ENCODE assay signal across 9 cellular contexts in genomic region chr3:185558395-185558794, GRCh38. TPM values are rescaled to one million over a fixed set of nuclear protein-coding genes. Genes with fewer than 3 reads are reported as not detected.
DNase-seq lines count a peak whose midpoint lies in the region; ATAC-seq and TF ChIP-seq lines count a peak whose summit lies in the region.
"Had no signal": no experiment of that assay in that cellular context is flagged by ENCODE, and none has a peak within 500 bp of the region (broad histone marks: within the 10 kb centered on the region; RNA-seq: fewer than 3 reads in every experiment).

No MANE protein-coding gene starts in this region.

- BruUV-seq in HCT116 (replicated peaks; lab: Mats Ljungman, UMichigan) = no TSS peak

- H3K79me2 ChIP-seq in HCT116 (ENCODE audit: insufficient read depth, low read length) = no peaks in the 10 kb centered on the region

- H3K27me3 ChIP-seq in HCT116 (ENCODE audit: insufficient read depth, low read length) = no peaks in the 10 kb centered on the region
- H3K27me3 ChIP-seq in RWPE2 (ENCODE audit: insufficient read depth, poor library complexity, severe bottlenecking) = no peaks in the 10 kb centered on the region
- H3K27me3 ChIP-seq in stomach = peaks cover 0 to 20% (median 0%) of the 10 kb centered on the region in 3 donors
- H3K27me3 ChIP-seq: neutrophil had no signal

- RAD21 ChIA-PET in HCT116 (lab: Charles Lee; ENCODE audit: low non-redundant PET in 1 of 2, low total read pairs in 2 of 2, uncharacterized antibody in 2 of 2, unreplicated experiment in 2 of 2) = interaction anchor here (0.5 to 1.4 kb wide), 3 partner anchors 16 to 97 kb away, joined by 3 to 7 read pairs (median 4); no protein-coding TSS in a partner anchor

- peak; percentile 74 for ATAC-seq in HCT116
- peak; percentile 84 for ATAC-seq in RWPE2 (ENCODE audit: low read depth)
- ATAC-seq in GM18861 (IDR thresholded peaks at IDR 0.05; ENCODE audit: unreplicated experiment) = no peak
- no peak for ATAC-seq in GM21737 (IDR thresholded peaks at IDR 0.05; ENCODE audit: unreplicated experiment)

- H3K4me2 ChIP-seq in HCT116 (ENCODE audit: low read length) = peak overlapping the region; percentile 64

- no peak for TF ChIP-seq RAD21 in HCT116 (IDR thresholded peaks at IDR 0.05; ENCODE audit: low read depth)

- H3K4me3 ChIP-seq in HCT116 (replicated peaks in 1 of 2; ENCODE audit: low read depth in 1 of 2, low read length in 2 of 2) (peak overlapping the region in 1 of 2 experiments; percentile 45; a peak in 3 of 4 replicates), RWPE2 (ENCODE audit: severe bottlenecking) (no peak overlapping the region), stomach (no peak overlapping the region)

- no peaks in the 10 kb centered on the region for H3K36me3 ChIP-seq in HCT116 (ENCODE audit: control insufficient read depth in 1 of 2, insufficient read depth in 2 of 2, low read length in 2 of 2)
- no peaks in the 10 kb centered on the region for H3K36me3 ChIP-seq in RWPE2 (ENCODE audit: low read depth)
- H3K36me3 ChIP-seq in stomach = no peaks in the 10 kb centered on the region
- H3K36me3 ChIP-seq: neutrophil had no signal

- CTCF ChIA-PET in HCT116 (lab: Charles Lee) = interaction anchor here (0.7 to 4.0 kb wide), 9 partner anchors 17 to 101 kb away, joined by 3 to 38 read pairs (median 5); partner anchors contain the start of gene SENP2

- DNase-seq in HCT116 (ENCODE audit: low read depth, low spot score) = peak; percentile 84
- DNase-seq in RWPE2 (ENCODE audit: low spot score) = no peak
- DNase-seq in iPS-NIHi11 (ENCODE audit: low spot score) = peak; percentile 55
- DNase-seq in stomach = peak; percentile 87
- DNase-seq in activated CD4-positive, alpha-beta T cell treated with anti-CD3 and anti-CD28 coated beads for 4 hours = no peak
- DNase-seq in NCI-H2081 treated with DMSO at 0.1 percent for 48 hours (lab: John Stamatoyannopoulos, UW) = no peak

- H3K9me2 ChIP-seq in HCT116 (ENCODE audit: insufficient read depth) = no peaks in the 10 kb centered on the region

- H4K20me1 ChIP-seq in HCT116 (ENCODE audit: insufficient read depth) = no peaks in the 10 kb centered on the region

- H3K9me3 ChIP-seq in HCT116 (ENCODE audit: control insufficient read depth in 1 of 2, insufficient read depth in 1 of 2, low read depth in 1 of 2, low read length in 2 of 2) = no peaks in the 10 kb centered on the region
- no peaks in the 10 kb centered on the region for H3K9me3 ChIP-seq in RWPE2 (ENCODE audit: severe bottlenecking)
- no peaks in the 10 kb centered on the region for H3K9me3 ChIP-seq in stomach
- H3K9me3 ChIP-seq: neutrophil had no signal

- H3K9ac ChIP-seq in HCT116 (ENCODE audit: low read length) = peak overlapping the region; percentile 29

- peak overlapping the region; percentile 56 for H3K27ac ChIP-seq in HCT116 (ENCODE audit: low read depth, low read length)
- H3K27ac ChIP-seq in RWPE2 (ENCODE audit: poor library complexity, severe bottlenecking) = peak overlapping the region; percentile 91
- peak overlapping the region; percentile 37 to 93 (median 88) for H3K27ac ChIP-seq in stomach
- H3K27ac ChIP-seq: neutrophil had no signal

- peaks cover 24 to 45% of the 10 kb centered on the region in 2 experiments; a peak in 3 of 4 replicates for H3K4me1 ChIP-seq in HCT116 (ENCODE audit: control insufficient read depth in 1 of 2, insufficient read depth in 2 of 2, low read length in 2 of 2)
- H3K4me1 ChIP-seq in RWPE2 (ENCODE audit: insufficient read depth, poor library complexity, severe bottlenecking) = peaks cover 15% of the 10 kb centered on the region
- H3K4me1 ChIP-seq in stomach = peaks cover 5 to 21% (median 11%) of the 10 kb centered on the region in 4 donors

- intact Hi-C loops in HCT116 (cut with micrococcal nuclease) (loop anchor here (1.0 to 5.0 kb wide), 3 partner anchors 60 to 206 kb away; no protein-coding TSS in a partner anchor), stomach (cut with DNase I; ENCODE audit: low total_unique reads) (no loop called here)

- POLR2A ChIA-PET in HCT116 (lab: Charles Lee) = interaction anchor here (0.8 to 3.1 kb wide), 4 partner anchors 11 to 97 kb away, joined by 3 to 17 read pairs (median 8); no protein-coding TSS in a partner anchor

- H2AFZ ChIP-seq in HCT116 (ENCODE audit: low read depth, low read length, poor library complexity, severe bottlenecking) = peak overlapping the region; percentile 51

- WGBS in stomach, 5 donors = 31 to 55% (median 46%) methylated on average over 3 of the region's 3 CpGs

- no peak for TF ChIP-seq CTCF in HCT116 (IDR thresholded peaks at IDR 0.05 in 2 of 3, conservative IDR thresholded peaks at IDR 0.05 in 1 of 3; ENCODE audit: borderline replicate concordance in 1 of 3, insufficient read depth in 1 of 3, low read depth in 2 of 3, low read length in 2 of 3)
- no peak for TF ChIP-seq CTCF in RWPE2 (IDR thresholded peaks at IDR 0.05; ENCODE audit: poor library complexity, severe bottlenecking)
- TF ChIP-seq CTCF in stomach (IDR thresholded peaks at IDR 0.05) = no peak

- TF ChIP-seq POLR2A in HCT116 (IDR thresholded peaks at IDR 0.05; ENCODE audit: borderline replicate concordance, extremely low read depth, insufficient read depth, insufficient read length) (peak; percentile 32), stomach (IDR thresholded peaks at IDR 0.05) (no peak)

- no peak for TF ChIP-seq EP300 in stomach (IDR thresholded peaks at IDR 0.05)

TF ChIP-seq in HCT116, 20 proteins besides CTCF, POLR2A, EP300 and RAD21 (continues in another document):
- TF ChIP-seq EZH2 (IDR thresholded peaks at IDR 0.05) (no peak), SRF (IDR thresholded peaks at IDR 0.05; ENCODE audit: low read depth) (no peak), CEBPB (IDR thresholded peaks at IDR 0.05; ENCODE audit: low read depth) (peak; percentile 56; the same call in 1 of the 2 replicates), YY1 (IDR thresholded peaks at IDR 0.05; ENCODE audit: extremely low read depth, insufficient replicate concordance, low read depth, low read length) (no peak), FOSL1 (IDR thresholded peaks at IDR 0.05; ENCODE audit: low read depth) (peak; percentile 76), ZFX (IDR thresholded peaks at IDR 0.05) (no peak), SP1 (IDR thresholded peaks at IDR 0.05; ENCODE audit: low read depth) (peak; percentile 90), MAX (IDR thresholded peaks at IDR 0.05) (no peak), POLR2AphosphoS5 (IDR thresholded peaks at IDR 0.05; ENCODE audit: low read depth, low read length) (peak; percentile 72), EGR1 (IDR thresholded peaks at IDR 0.05; ENCODE audit: low read depth) (no peak), JUND (IDR thresholded peaks at IDR 0.05) (peak; percentile 78), EZH2phosphoT487 (IDR thresholded peaks at IDR 0.05; ENCODE audit: borderline replicate concordance) (no peak), TCF7L2 (IDR thresholded peaks at IDR 0.05; ENCODE audit: borderline replicate concordance, extremely low read depth, insufficient read depth, insufficient read length) (peak; percentile 9), ZBTB33 (IDR thresholded peaks at IDR 0.05; ENCODE audit: extremely low read depth, insufficient replicate concordance, low read length) (no peak)

RNA-seq across cellular contexts. Expression of gene LIPH, which starts 6.0 kb away (rescaled TPM):
- total RNA-seq in HCT116 (2021; ENCODE audit: unreplicated experiment) (13.7 TPM), stomach (100 to 1,000 TPM in 1 of 5 donors, 10 to 100 TPM in 3, 1 to 10 TPM in 1; 4.3 to 257 (median 60.0) TPM)
- 8.6 and 8.9 TPM in 2 replicates for polyA plus RNA-seq in HCT116 (2012)
- 10 to 100 TPM in 2 of 3 donors, 1 to 10 TPM in 1; 8.5 to 18.2 (median 15.1) TPM for polyA plus RNA-seq in stomach

RNA-seq across cellular contexts. Expression of gene SENP2, which starts 27.7 kb away (rescaled TPM):
- total RNA-seq in HCT116 (2021; ENCODE audit: unreplicated experiment) (36.1 TPM), stomach (100 to 1,000 TPM in 1 of 5 donors, 10 to 100 TPM in 3, 1 to 10 TPM in 1; 2.3 to 146 (median 17.1) TPM)
- polyA plus RNA-seq in HCT116 (2012) = 13.7 and 15.6 TPM in 2 replicates
- 10 to 100 TPM in 1 of 3 donors, 1 to 10 TPM in 2; 5.2 to 16.0 (median 8.7) TPM for polyA plus RNA-seq in stomach

RNA-seq across cellular contexts. Expression of gene TMEM41A, which starts 59.6 kb away (rescaled TPM):
- 25.4 TPM for total RNA-seq in HCT116 (2021; ENCODE audit: unreplicated experiment)
- polyA plus RNA-seq in HCT116 (2012) = 13.6 and 15.3 TPM in 2 replicates
- 10 to 100 TPM in 4 of 5 donors, 1 to 10 TPM in 1; 5.8 to 54.3 (median 23.2) TPM for total RNA-seq in stomach
- 1 to 10 TPM; 5.7 to 8.9 (median 6.7) TPM for polyA plus RNA-seq in stomach

Comparison
In these comparisons a context has a peak if more than half of its experiments do, and no peak if none do; other contexts are left out.
1. ATAC-seq: peak in HCT116 (single experiment) and RWPE2 (single experiment); none in GM18861 (single experiment) and GM21737 (single experiment).
2. DNase-seq: peak in HCT116 (single experiment), iPS-NIHi11 (single experiment) and stomach (single experiment); none in RWPE2 (single experiment), activated CD4-positive, alpha-beta T cell treated with anti-CD3 and anti-CD28 coated beads for 4 hours (0 of 2) and NCI-H2081 treated with DMSO at 0.1 percent for 48 hours (single experiment).
3. Peak in every context shown above with its lines, with median percentiles within 50 percentile points of each other: H3K27ac ChIP-seq.